ENCODE assay signal across 10 cellular contexts in the genomic region with DNA sequence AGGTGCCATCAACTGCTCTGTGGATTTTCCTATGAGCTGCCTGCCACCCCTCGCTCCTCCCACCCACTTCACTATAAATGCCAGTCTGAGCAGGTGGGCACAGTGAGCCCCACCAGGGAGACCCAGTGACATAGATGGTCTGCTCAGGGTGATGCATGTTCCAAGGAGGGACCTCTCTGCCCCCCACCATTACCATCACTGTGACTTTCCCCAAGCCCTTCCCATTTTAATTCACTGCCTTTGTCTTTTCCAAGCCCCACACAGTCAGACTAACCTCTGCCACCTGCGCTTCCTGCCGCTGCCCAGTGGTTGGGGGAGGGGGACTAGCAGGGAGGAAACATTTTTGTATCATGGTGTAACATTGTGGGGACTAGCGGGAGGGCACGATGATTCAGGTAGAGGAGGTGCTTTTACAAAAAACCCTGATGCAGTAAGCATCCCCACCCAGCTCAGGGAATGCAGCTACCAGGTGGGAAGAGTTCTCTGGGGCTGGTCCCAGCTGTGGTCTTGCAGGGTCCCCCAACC. TPM values are rescaled to one million over a fixed set of nuclear protein-coding genes. Genes with fewer than 3 reads are reported as not detected.
A peak's percentile ranks its signal among the peaks of the same experiment; 100 is the strongest.
DNase-seq lines count a peak whose midpoint lies in the region; TF ChIP-seq lines count a peak whose summit lies in the region.
"Had no signal": no experiment of that assay in that cellular context is flagged by ENCODE, and none has a peak within 500 bp of the region (broad histone marks: within the 10 kb centered on the region; RNA-seq: fewer than 3 reads in every experiment).

No MANE protein-coding gene starts in this region.

- no peak overlapping the region for H2AFZ ChIP-seq in mammary epithelial cell (ENCODE audit: low read depth, low read length)

- no peaks in the 10 kb centered on the region for H3K9me3 Mint-ChIP-seq in activated naive CD4-positive, alpha-beta T cell treated with anti-CD3 and anti-CD28 coated beads, Interleukin-2, amount 10 ng/mL, durations not matched to agents 7 days and 5 days

- H3K4me1 Mint-ChIP-seq in activated naive CD4-positive, alpha-beta T cell treated with anti-CD3 and anti-CD28 coated beads, Interleukin-2, amount 10 ng/mL, durations not matched to agents 7 days and 5 days, result peaks cover 57% of the 10 kb centered on the region

- intact Hi-C loops in mammary epithelial cell (cut with micrococcal nuclease), result no loop called here

- WGBS in mammary epithelial cell (ENCODE audit: low coverage, missing lambda C conversion rate), result 84% methylated on average over 5 of the region's 5 CpGs

- CTCF ChIA-PET in activated naive CD4-positive, alpha-beta T cell treated with anti-CD3 and anti-CD28 coated beads, Interleukin-2, amount 10 ng/mL, durations not matched to agents 7 days and 5 days (lab: Charles Lee), result interaction anchor here (21.8 kb wide), 1 partner anchor 15 kb away, joined by 346 read pairs; no protein-coding TSS in a partner anchor
- CTCF ChIA-PET in mammary epithelial cell (lab: Charles Lee; ENCODE audit: low non-redundant PET), result no interaction called here

- H3K27ac ChIP-seq in mammary epithelial cell (ENCODE audit: insufficient read depth, low read depth, low read length), result no peak overlapping the region

- BruUV-seq in mammary epithelial cell (replicated peaks; lab: Mats Ljungman, UMichigan), result no TSS peak

- in situ Hi-C loops in mammary epithelial cell (cut with MboI; ENCODE audit: low sequenced_read_pairs in 2 of 2), result no loop called here

- peak overlapping the region; percentile 92 for H3K4me3 Mint-ChIP-seq in activated naive CD4-positive, alpha-beta T cell treated with anti-CD3 and anti-CD28 coated beads, Interleukin-2, amount 10 ng/mL, durations not matched to agents 7 days and 5 days

- peak overlapping the region; percentile 100 for H3K27ac Mint-ChIP-seq in activated naive CD4-positive, alpha-beta T cell treated with anti-CD3 and anti-CD28 coated beads, Interleukin-2, amount 10 ng/mL, durations not matched to agents 7 days and 5 days

- TF ChIP-seq CTCF in mammary epithelial cell (conservative IDR thresholded peaks at IDR 0.05 in 1 of 2, IDR thresholded peaks at IDR 0.05 in 1 of 2; ENCODE audit: extremely low read depth in 1 of 2, insufficient read depth in 1 of 2, low read depth in 1 of 2, low read length in 2 of 2), result no peak

- no peaks in the 10 kb centered on the region for H4K20me1 ChIP-seq in mammary epithelial cell (ENCODE audit: insufficient read depth, low read length)

- H3K4me2 ChIP-seq in mammary epithelial cell (ENCODE audit: insufficient read depth, low read depth, low read length), result no peak overlapping the region

- H3K79me2 ChIP-seq in mammary epithelial cell (ENCODE audit: insufficient read depth, low read length), result no peaks in the 10 kb centered on the region

- peaks cover 61% of the 10 kb centered on the region for H3K4me1 ChIP-seq in mononuclear cell (ENCODE audit: insufficient read depth, low read length)
- peaks cover 5% of the 10 kb centered on the region for H3K4me1 ChIP-seq in mammary epithelial cell (ENCODE audit: insufficient read depth, low read length)

- H3K9me3 ChIP-seq in mononuclear cell (ENCODE audit: low read depth, low read length) (no peaks in the 10 kb centered on the region), mammary epithelial cell (replicated peaks; ENCODE audit: insufficient read depth, low read length) (no peaks in the 10 kb centered on the region)
- H3K9me3 ChIP-seq: MG63, upper lobe of left lung had no signal

- H3K4me3 ChIP-seq in mononuclear cell (ENCODE audit: low read length), result peak overlapping the region; percentile 77
- H3K4me3 ChIP-seq in mammary epithelial cell (replicated peaks in 1 of 3; ENCODE audit: insufficient read depth in 1 of 3, low read depth in 2 of 3, low read length in 3 of 3), result no peak overlapping the region
- H3K4me3 ChIP-seq: MG63 had no signal

- H3K27me3 ChIP-seq in mononuclear cell (ENCODE audit: insufficient read depth, low read length) (peaks cover 15% of the 10 kb centered on the region), mammary epithelial cell (ENCODE audit: insufficient read depth, low read length) (peaks cover 28% of the 10 kb centered on the region)

- H3K36me3 Mint-ChIP-seq in activated naive CD4-positive, alpha-beta T cell treated with anti-CD3 and anti-CD28 coated beads, Interleukin-2, amount 10 ng/mL, durations not matched to agents 7 days and 5 days, result peaks cover 84% of the 10 kb centered on the region

- no peaks in the 10 kb centered on the region for H3K36me3 ChIP-seq in mammary epithelial cell (ENCODE audit: insufficient read depth, low read length)
- H3K36me3 ChIP-seq: MG63, upper lobe of left lung had no signal

- DNase-seq in COR-L47 (lab: John Stamatoyannopoulos, UW) (peak; percentile 41), T-helper 1 cell (peak; percentile 27 to 68 (median 45)), NOMO-1 (lab: John Stamatoyannopoulos, UW; ENCODE audit: unreplicated experiment in 2 of 2) (no peak), mammary epithelial cell (no peak), OCI-M2 (lab: John Stamatoyannopoulos, UW; ENCODE audit: unreplicated experiment) (no peak), NCI-H2081 (lab: John Stamatoyannopoulos, UW) (no peak)
- peak; percentile 75 for DNase-seq in activated naive CD4-positive, alpha-beta T cell treated with anti-CD3 and anti-CD28 coated beads, Interleukin-2, amount 10 ng/mL, durations not matched to agents 7 days and 5 days
- DNase-seq: MG63, upper lobe of left lung had no signal

- H3K27me3 Mint-ChIP-seq in activated naive CD4-positive, alpha-beta T cell treated with anti-CD3 and anti-CD28 coated beads, Interleukin-2, amount 10 ng/mL, durations not matched to agents 7 days and 5 days, result peaks cover 10% of the 10 kb centered on the region

- dilution Hi-C loops in mammary epithelial cell (cut with HindIII; ENCODE audit: low sequenced_read_pairs), result no loop called here

- no peak overlapping the region for H3K9ac ChIP-seq in mammary epithelial cell (ENCODE audit: insufficient read depth, low read length)

RNA-seq across cellular contexts. Expression of a gene that starts 24.6 kb away (rescaled TPM):
- total RNA-seq in mononuclear cell (not detected), mammary epithelial cell (not detected)
- polyA plus RNA-seq in mammary epithelial cell, result not detected
- not detected for polyA minus RNA-seq in mammary epithelial cell

RNA-seq across cellular contexts. Expression of a gene that starts 46.1 kb away (rescaled TPM):
- 0.73 TPM for total RNA-seq in mononuclear cell
- total RNA-seq in mammary epithelial cell, result not detected
- not detected for polyA plus RNA-seq in mammary epithelial cell
- polyA minus RNA-seq in mammary epithelial cell, result not detected

RNA-seq across cellular contexts. Expression of a gene that starts 59.5 kb away (rescaled TPM):
- 8.3 TPM for total RNA-seq in mononuclear cell
- under 1 TPM; 0.66 to 0.83 TPM for total RNA-seq in mammary epithelial cell
- polyA plus RNA-seq in mammary epithelial cell, result 0.95 TPM
- 0.41 TPM for polyA minus RNA-seq in mammary epithelial cell

Comparison
In these comparisons a context has a peak if more than half of its experiments do, and no peak if none do; other contexts are left out.
1. DNase-seq: peak in COR-L47 (single experiment), T-helper 1 cell (5 of 5) and activated naive CD4-positive, alpha-beta T cell treated with anti-CD3 and anti-CD28 coated beads, Interleukin-2, amount 10 ng/mL, durations not matched to agents 7 days and 5 days (single experiment); none in NOMO-1 (0 of 2), mammary epithelial cell (single experiment), OCI-M2 (single experiment) and NCI-H2081 (0 of 2).